ENCODE assay signal across 10 cellular contexts in genomic region chr5:141135718-141136266, GRCh38. TPM values are rescaled to one million over a fixed set of nuclear protein-coding genes. Genes with fewer than 3 reads are reported as not detected.
DNase-seq lines count a peak whose midpoint lies in the region; ATAC-seq and TF ChIP-seq lines count a peak whose summit lies in the region.
"Had no signal": no experiment of that assay in that cellular context is flagged by ENCODE, and none has a peak within 500 bp of the region (broad histone marks: within the 10 kb centered on the region; RNA-seq: fewer than 3 reads in every experiment).

No MANE protein-coding gene starts in this region.

- H3K27ac ChIP-seq in muscle layer of duodenum (ENCODE audit: low read length): no peak overlapping the region
- no peak overlapping the region for H3K27ac ChIP-seq in suprapubic skin
- H3K27ac ChIP-seq: skin epidermis had no signal

- H3K4me1 Mint-ChIP-seq in chondrocyte (ENCODE audit: low read depth): no peaks in the 10 kb centered on the region

- H3K27me3 Mint-ChIP-seq in chondrocyte (ENCODE audit: low read depth): no peaks in the 10 kb centered on the region

- peaks cover 68% of the 10 kb centered on the region for H3K9me3 Mint-ChIP-seq in chondrocyte (ENCODE audit: low read depth)

- H3K4me1 ChIP-seq in muscle layer of duodenum (ENCODE audit: control insufficient read depth in 1 of 2, insufficient read depth in 2 of 2, low read length in 2 of 2): no peaks in the 10 kb centered on the region
- H3K4me1 ChIP-seq in suprapubic skin: no peaks in the 10 kb centered on the region

- H3K4me3 Mint-ChIP-seq in chondrocyte (ENCODE audit: unreplicated experiment): peak overlapping the region; percentile 77

- H3K27ac Mint-ChIP-seq in chondrocyte (ENCODE audit: unreplicated experiment): peak overlapping the region; percentile 84

- H3K36me3 Mint-ChIP-seq in chondrocyte (ENCODE audit: low read depth): peaks cover 50% of the 10 kb centered on the region

- H3K27me3 ChIP-seq in muscle layer of duodenum (ENCODE audit: low read depth, low read length) (no peaks in the 10 kb centered on the region), suprapubic skin (no peaks in the 10 kb centered on the region)

- TF ChIP-seq CTCF in chondrocyte (IDR thresholded peaks at IDR 0.05) (no peak), suprapubic skin (IDR thresholded peaks at IDR 0.05) (no peak)

- no peak for TF ChIP-seq EP300 in suprapubic skin (IDR thresholded peaks at IDR 0.05)

- H3K36me3 ChIP-seq in muscle layer of duodenum (ENCODE audit: control insufficient read depth in 1 of 2, insufficient read depth in 2 of 2, low read length in 2 of 2) (no peaks in the 10 kb centered on the region), suprapubic skin (no peaks in the 10 kb centered on the region)

- TF ChIP-seq POLR2A in suprapubic skin (IDR thresholded peaks at IDR 0.05): no peak

- H3K4me3 ChIP-seq in muscle layer of duodenum (ENCODE audit: low read depth in 1 of 2, low read length in 2 of 2) (peak overlapping the region; percentile 42 to 69), suprapubic skin (peak overlapping the region; percentile 31)
- H3K4me3 ChIP-seq: GM12878 had no signal

- ATAC-seq in HG03571 (IDR thresholded peaks at IDR 0.05; ENCODE audit: unreplicated experiment): no peak
- ATAC-seq: GM12878 had no signal

- H3K9me3 ChIP-seq in muscle layer of duodenum (ENCODE audit: control insufficient read depth in 1 of 2, low read length in 2 of 2) (peaks cover 24 to 61% of the 10 kb centered on the region in 2 donors), suprapubic skin (peaks cover 23% of the 10 kb centered on the region)

- WGBS in suprapubic skin: 58% methylated on average over 19 of the region's 19 CpGs

- DNase-seq in NCI-H748 (lab: John Stamatoyannopoulos, UW; ENCODE audit: unreplicated experiment) (peak; percentile 45), chondrocyte (ENCODE audit: low spot score) (no peak), suprapubic skin (ENCODE audit: low spot score in 2 of 2) (no peak), SW480 (ENCODE audit: low spot score) (no peak), OCI-M2 (lab: John Stamatoyannopoulos, UW; ENCODE audit: unreplicated experiment) (no peak)
- DNase-seq: MM.1S had no signal

RNA-seq across cellular contexts. Expression of gene PCDHB5, which starts 0.8 kb away (rescaled TPM):
- total RNA-seq in chondrocyte (6.6 to 11.4 TPM (median 10.2 TPM) in 3 replicates), suprapubic skin (1 to 10 TPM in 2 of 4 donors, under 1 TPM in 2; 0.72 to 6.2 (median 1.9) TPM)
- total RNA-seq: GM12878 had no signal

RNA-seq across cellular contexts. Expression of gene PCDHB6, which starts 14.1 kb away (rescaled TPM):
- total RNA-seq in chondrocyte (1.2 to 3.1 TPM (median 1.2 TPM) in 3 replicates), suprapubic skin (1 to 10 TPM in 2 of 4 donors, under 1 TPM in 1, not detected in 1; 0.76 to 2.2 (median 1.7) TPM)
- total RNA-seq: GM12878 had no signal

RNA-seq across cellular contexts. Expression of gene PCDHB4, which starts 14.2 kb away (rescaled TPM):
- total RNA-seq in chondrocyte: 2.0 to 5.4 TPM (median 2.0 TPM) in 3 replicates
- total RNA-seq in suprapubic skin: 1 to 10 TPM; 1.8 to 5.6 (median 2.0) TPM
- total RNA-seq: GM12878 had no signal

RNA-seq across cellular contexts. Expression of gene PCDHB3, which starts 35.5 kb away (rescaled TPM):
- 5.6 to 12.1 TPM (median 5.6 TPM) in 3 replicates for total RNA-seq in chondrocyte
- total RNA-seq in suprapubic skin: 1 to 10 TPM; 1.1 to 2.5 (median 2.0) TPM
- total RNA-seq: GM12878 had no signal

RNA-seq across cellular contexts. Expression of gene PCDHB7, which starts 36.7 kb away (rescaled TPM):
- total RNA-seq in chondrocyte (1.1 to 2.5 TPM (median 1.2 TPM) in 3 replicates), suprapubic skin (1 to 10 TPM in 1 of 4 donors, under 1 TPM in 3; 0.49 to 1.2 (median 0.78) TPM)
- total RNA-seq: GM12878 had no signal
